In genomic region chr6:50457351-50457750, GRCh38 we compare ENCODE assay signal across 9 cellular contexts.
"Had no signal": no experiment of that assay in that cellular context is flagged by ENCODE, and none has a peak within 500 bp of the region (broad histone marks: within the 10 kb centered on the region; RNA-seq: fewer than 3 reads in every experiment).

No MANE protein-coding gene starts in this region.

- H3K4me3 Mint-ChIP-seq: IgD-negative memory B cell had no signal

- H3K9ac ChIP-seq: KMS-11 had no signal

- H3K27ac ChIP-seq: HL-60, KMS-11 had no signal

- H3K36me3 Mint-ChIP-seq: IgD-negative memory B cell had no signal

- FAIRE-seq: HepG2, HTR-8/SVneo, K562 had no signal

- DNase-seq: IMR-90, KBM-7, KG1 had no signal

- H3K27me3 Mint-ChIP-seq: IgD-negative memory B cell had no signal

- H3K27ac Mint-ChIP-seq: IgD-negative memory B cell had no signal

- ATAC-seq: HepG2, K562 had no signal

- H3K4me2 ChIP-seq: KMS-11 had no signal

- H3K4me3 ChIP-seq: K562 had no signal

- H3K4me1 Mint-ChIP-seq: IgD-negative memory B cell had no signal
